In the genomic region with DNA sequence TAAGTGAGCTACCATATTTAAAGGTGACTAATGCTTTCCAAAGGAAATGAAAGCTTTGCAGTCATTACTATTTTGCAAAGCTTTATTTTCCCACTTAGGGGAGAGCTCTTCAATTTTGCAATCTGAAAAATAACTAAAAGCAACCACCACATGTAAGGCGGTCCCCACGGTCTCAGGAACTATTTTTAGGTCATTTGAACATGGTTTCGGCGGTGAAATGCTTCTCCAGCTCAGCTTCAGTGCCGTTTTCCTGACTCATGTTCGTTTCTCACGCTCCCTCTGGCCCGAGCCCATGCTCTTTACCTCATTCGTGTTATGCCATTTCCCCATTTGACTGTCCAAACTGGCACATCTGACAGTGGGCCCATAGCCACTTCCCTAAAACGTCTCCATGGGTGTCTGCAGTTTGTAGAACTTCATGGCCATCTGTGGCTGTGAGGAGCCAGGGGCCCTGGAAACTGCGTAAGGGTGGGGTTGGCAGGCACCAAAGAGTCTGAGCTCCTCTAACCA, we compare ENCODE assay signal across 9 cellular contexts. TPM values are rescaled to one million over a fixed set of nuclear protein-coding genes. Genes with fewer than 3 reads are reported as not detected.
A peak's percentile ranks its signal among the peaks of the same experiment; 100 is the strongest.
DNase-seq lines count a peak whose midpoint lies in the region; ATAC-seq and TF ChIP-seq lines count a peak whose summit lies in the region.
"Had no signal": no experiment of that assay in that cellular context is flagged by ENCODE, and none has a peak within 500 bp of the region (broad histone marks: within the 10 kb centered on the region; RNA-seq: fewer than 3 reads in every experiment).

No MANE protein-coding gene starts in this region.

- H3K36me3 ChIP-seq in OCI-LY3 (replicated peaks; ENCODE audit: low read depth, low read length) (no peaks in the 10 kb centered on the region), osteoblast (ENCODE audit: insufficient read depth, low read length) (no peaks in the 10 kb centered on the region), esophagus muscularis mucosa (no peaks in the 10 kb centered on the region)
- H3K36me3 ChIP-seq: SJSA1 had no signal

- intact Hi-C loops in esophagus muscularis mucosa (cut with DNase I) = no loop called here

- H3K27me3 ChIP-seq in OCI-LY3 (ENCODE audit: low read depth, low read length) = no peaks in the 10 kb centered on the region
- H3K27me3 ChIP-seq in osteoblast (ENCODE audit: insufficient read depth, low read length) = no peaks in the 10 kb centered on the region
- no peaks in the 10 kb centered on the region for H3K27me3 ChIP-seq in esophagus muscularis mucosa
- H3K27me3 ChIP-seq: SJSA1 had no signal

- WGBS in esophagus muscularis mucosa = 74% methylated on average over 11 of the region's 11 CpGs

- H3K79me2 ChIP-seq in OCI-LY3 (ENCODE audit: low read length) (no peaks in the 10 kb centered on the region), osteoblast (ENCODE audit: insufficient read depth, low read length) (no peaks in the 10 kb centered on the region)

- H3K9ac ChIP-seq in OCI-LY3 (ENCODE audit: low read length) = peak overlapping the region; percentile 6; the same call in 1 of the 2 replicates

- peak overlapping the region; percentile 7; the same call in 1 of the 2 replicates for H2AFZ ChIP-seq in OCI-LY3 (ENCODE audit: low read depth, low read length)
- peak overlapping the region; percentile 2 for H2AFZ ChIP-seq in osteoblast (ENCODE audit: low read length)

- H3K4me2 ChIP-seq in OCI-LY3 (ENCODE audit: low read length) (peak overlapping the region; percentile 52), osteoblast (ENCODE audit: insufficient read depth, low read length) (peak overlapping the region; percentile 58)

- H3K27ac ChIP-seq in OCI-LY3 (ENCODE audit: low read length) = peak overlapping the region; percentile 74
- H3K27ac ChIP-seq in osteoblast (ENCODE audit: low read depth, low read length) = peak overlapping the region; percentile 86
- peak overlapping the region in 1 of 4 donors; percentile 20 for H3K27ac ChIP-seq in esophagus muscularis mucosa (replicated peaks in 1 of 4)
- H3K27ac ChIP-seq: SJSA1 had no signal

- H3K4me3 ChIP-seq in OCI-LY3 (ENCODE audit: low read length) (peak overlapping the region; percentile 52), osteoblast (ENCODE audit: insufficient read depth, low read length) (peak overlapping the region; percentile 7), esophagus muscularis mucosa (no peak overlapping the region)
- H3K4me3 ChIP-seq: SJSA1 had no signal

- ATAC-seq in GM18508 (IDR thresholded peaks at IDR 0.05; ENCODE audit: insufficient read depth, unreplicated experiment) (peak; percentile 56), HG02642 (IDR thresholded peaks at IDR 0.05; ENCODE audit: poor library complexity, unreplicated experiment) (peak; percentile 72)

- no peak for TF ChIP-seq CTCF in OCI-LY3 (IDR thresholded peaks at IDR 0.05; ENCODE audit: low read depth, low read length)
- TF ChIP-seq CTCF in osteoblast (IDR thresholded peaks at IDR 0.05; ENCODE audit: extremely low read depth, low read depth, low read length) = no peak
- no peak for TF ChIP-seq CTCF in esophagus muscularis mucosa (IDR thresholded peaks at IDR 0.05)

- no peak for TF ChIP-seq POLR2A in esophagus muscularis mucosa (IDR thresholded peaks at IDR 0.05; ENCODE audit: low read depth)

- no peaks in the 10 kb centered on the region for H4K20me1 ChIP-seq in OCI-LY3 (ENCODE audit: insufficient read depth, low read length)
- H4K20me1 ChIP-seq in osteoblast (ENCODE audit: insufficient read depth, low read length) = no peaks in the 10 kb centered on the region

- H3K9me3 ChIP-seq in OCI-LY3 (ENCODE audit: insufficient read depth, low read length) = no peaks in the 10 kb centered on the region
- H3K9me3 ChIP-seq in osteoblast (ENCODE audit: low read depth, low read length) = no peaks in the 10 kb centered on the region
- H3K9me3 ChIP-seq in esophagus muscularis mucosa = no peaks in the 10 kb centered on the region
- H3K9me3 ChIP-seq: SJSA1 had no signal

- DNase-seq in brain pericyte (ENCODE audit: low read depth, low spot score) (peak; percentile 79), osteoblast (ENCODE audit: insufficient read length, low spot score, missing footprints) (peak; percentile 95), NCI-H82 (lab: John Stamatoyannopoulos, UW) (no peak), esophagus muscularis mucosa (ENCODE audit: extremely low spot score) (no peak), NCI-H2227 treated with DMSO at 0.1 percent for 48 hours (lab: John Stamatoyannopoulos, UW) (no peak)

- H3K4me1 ChIP-seq in OCI-LY3 (ENCODE audit: low read length) = peaks cover 67% of the 10 kb centered on the region
- peaks cover 14% of the 10 kb centered on the region for H3K4me1 ChIP-seq in osteoblast (ENCODE audit: insufficient read depth, low read length)
- H3K4me1 ChIP-seq in esophagus muscularis mucosa = peaks cover 0 to 16% (median 8%) of the 10 kb centered on the region in 4 donors
- H3K4me1 ChIP-seq: SJSA1 had no signal

- no peak for TF ChIP-seq EP300 in esophagus muscularis mucosa (IDR thresholded peaks at IDR 0.05)

RNA-seq across cellular contexts. Expression of a gene that starts 46.5 kb away (rescaled TPM):
- total RNA-seq in osteoblast (0.72 and 1.2 TPM in 2 replicates), esophagus muscularis mucosa (under 1 TPM in 2 of 4 donors, not detected in 2; 0.66 to 0.92 TPM)

Comparison
In these comparisons a context has a peak if more than half of its experiments do, and no peak if none do; other contexts are left out.
1. H3K4me3 ChIP-seq: peak in OCI-LY3 (single experiment) and osteoblast (single experiment); none in esophagus muscularis mucosa (0 of 4).
2. DNase-seq: peak in brain pericyte (single experiment) and osteoblast (single experiment); none in NCI-H82 (single experiment), esophagus muscularis mucosa (single experiment) and NCI-H2227 treated with DMSO at 0.1 percent for 48 hours (single experiment).